22 cellular contexts compared by ENCODE assay signal in genomic region chr20:48667481-48667880, GRCh38.
A peak's percentile ranks its signal among the peaks of the same experiment; 100 is the strongest.
DNase-seq lines count a peak whose midpoint lies in the region; ATAC-seq and TF ChIP-seq lines count a peak whose summit lies in the region.
"Had no signal": no experiment of that assay in that cellular context is flagged by ENCODE, and none has a peak within 500 bp of the region (broad histone marks: within the 10 kb centered on the region; RNA-seq: fewer than 3 reads in every experiment).

No MANE protein-coding gene starts in this region.

- POLR2A ChIA-PET in CD8-positive, alpha-beta T cell (lab: Charles Lee): no interaction called here

- peak overlapping the region; percentile 24 for H3K27ac ChIP-seq in CD8-positive, alpha-beta T cell (ENCODE audit: low read depth, low read length)
- H3K27ac ChIP-seq in osteoblast (ENCODE audit: low read depth, low read length): no peak overlapping the region
- H3K27ac ChIP-seq: heart left ventricle, pancreas, upper lobe of right lung had no signal

- peak overlapping the region; percentile 55 for H3K27ac Mint-ChIP-seq in CD8-positive, alpha-beta T cell
- H3K27ac Mint-ChIP-seq in T-helper 17 cell: peak overlapping the region; percentile 57
- H3K27ac Mint-ChIP-seq: T-helper 1 cell treated with Interleukin-12 subunit alpha and Interleukin-12 subunit beta and Interleukin-4 antibody, amounts not matched to agents 30 μg/mL and 1 μg/mL, for 36 hours had no signal

- CTCF ChIA-PET in CD8-positive, alpha-beta T cell (lab: Charles Lee): interaction anchor here (2.4 kb wide), 1 partner anchor 10 kb away, joined by 13 read pairs; no protein-coding TSS in a partner anchor

- no peaks in the 10 kb centered on the region for H3K79me2 ChIP-seq in osteoblast (ENCODE audit: insufficient read depth, low read length)

- H2AFZ ChIP-seq in osteoblast (ENCODE audit: low read length): no peak overlapping the region

- no peaks in the 10 kb centered on the region for H3K4me1 ChIP-seq in CD8-positive, alpha-beta T cell (ENCODE audit: insufficient read depth, low read length)
- H3K4me1 ChIP-seq in osteoblast (ENCODE audit: insufficient read depth, low read length): peaks cover 8% of the 10 kb centered on the region
- H3K4me1 ChIP-seq: pancreas had no signal

- H3K4me3 ChIP-seq in CD8-positive, alpha-beta T cell (ENCODE audit: low read depth, low read length): no peak overlapping the region
- H3K4me3 ChIP-seq in osteoblast (ENCODE audit: insufficient read depth, low read length): no peak overlapping the region
- H3K4me3 ChIP-seq: heart left ventricle, lung, mucosa of descending colon, pancreas, upper lobe of right lung had no signal

- no peaks in the 10 kb centered on the region for H3K9me3 Mint-ChIP-seq in CD8-positive, alpha-beta T cell
- H3K9me3 Mint-ChIP-seq: activated naive CD4-positive, alpha-beta T cell treated with anti-CD3 and anti-CD28 coated beads, Interleukin-2, amount 50 U/mL, for 72 hours; T-helper 1 cell treated with Interleukin-12 subunit alpha and Interleukin-12 subunit beta and Interleukin-4 antibody, amounts not matched to agents 30 μg/mL and 1 μg/mL, for 36 hours had no signal

- no peaks in the 10 kb centered on the region for H3K27me3 Mint-ChIP-seq in CD8-positive, alpha-beta T cell (ENCODE audit: low read depth)
- H3K27me3 Mint-ChIP-seq in T-helper 17 cell: no peaks in the 10 kb centered on the region

- H3K36me3 Mint-ChIP-seq in CD8-positive, alpha-beta T cell: peaks cover 75% of the 10 kb centered on the region
- peaks cover 13% of the 10 kb centered on the region for H3K36me3 Mint-ChIP-seq in T-helper 17 cell (ENCODE audit: low read depth)
- H3K36me3 Mint-ChIP-seq: activated naive CD4-positive, alpha-beta T cell treated with anti-CD3 and anti-CD28 coated beads, Interleukin-2, amount 50 U/mL, for 72 hours had no signal

- no peak for ATAC-seq in CD8-positive, alpha-beta T cell
- ATAC-seq in T-helper 17 cell: no peak

- no peaks in the 10 kb centered on the region for H3K4me1 Mint-ChIP-seq in CD8-positive, alpha-beta T cell (ENCODE audit: low read depth)
- H3K4me1 Mint-ChIP-seq in T-helper 17 cell: peaks cover 19% of the 10 kb centered on the region

- no peaks in the 10 kb centered on the region for H4K20me1 ChIP-seq in osteoblast (ENCODE audit: insufficient read depth, low read length)

- H3K36me3 ChIP-seq in CD8-positive, alpha-beta T cell (ENCODE audit: insufficient read depth, low read length): peaks cover 39% of the 10 kb centered on the region
- no peaks in the 10 kb centered on the region for H3K36me3 ChIP-seq in osteoblast (ENCODE audit: insufficient read depth, low read length)
- H3K36me3 ChIP-seq: pancreas, upper lobe of right lung had no signal

- intact Hi-C loops in CD8-positive, alpha-beta T cell (cut with DNase I, micrococcal nuclease): no loop called here

- no peak for TF ChIP-seq CTCF in CD8-positive, alpha-beta T cell (IDR thresholded peaks at IDR 0.05)
- TF ChIP-seq CTCF in osteoblast (IDR thresholded peaks at IDR 0.05; ENCODE audit: extremely low read depth, low read depth, low read length): no peak

- H3K9me3 ChIP-seq in CD8-positive, alpha-beta T cell (ENCODE audit: low read length): no peaks in the 10 kb centered on the region
- H3K9me3 ChIP-seq in T-helper 17 cell (ENCODE audit: control insufficient read depth, low read length, poor library complexity, severe bottlenecking) (no peaks in the 10 kb centered on the region), osteoblast (ENCODE audit: low read depth, low read length) (no peaks in the 10 kb centered on the region)
- H3K9me3 ChIP-seq: heart left ventricle, mucosa of descending colon, pancreas, upper lobe of right lung had no signal

- no peak overlapping the region for H3K4me3 Mint-ChIP-seq in CD8-positive, alpha-beta T cell
- H3K4me3 Mint-ChIP-seq in T-helper 17 cell: no peak overlapping the region
- H3K4me3 Mint-ChIP-seq: T-helper 1 cell treated with Interleukin-12 subunit alpha and Interleukin-12 subunit beta and Interleukin-4 antibody, amounts not matched to agents 30 μg/mL and 1 μg/mL, for 36 hours had no signal

- no peak for DNase-seq in CD8-positive, alpha-beta T cell
- no peak for DNase-seq in T-helper 17 cell
- DNase-seq in dermis microvascular lymphatic vessel endothelial cell (ENCODE audit: low read depth in 2 of 2): peak; percentile 33 to 65
- peak; percentile 21 for DNase-seq in osteoblast (ENCODE audit: insufficient read length, low spot score, missing footprints)
- no peak for DNase-seq in SHP77 treated with DMSO at 0.1 percent for 48 hours (lab: John Stamatoyannopoulos, UW)
- no peak for DNase-seq in GOT3 (lab: John Stamatoyannopoulos, UW)
- DNase-seq in kidney tubule cell (ENCODE audit: low spot score): no peak
- DNase-seq: cerebellar nuclear complex; DMS 273 treated with DMSO at 0.1 percent for 48 hours; effector CD4-positive, alpha-beta T cell; heart left ventricle; mucosa of descending colon; NCI-H446 treated with DMSO at 0.1 percent for 48 hours; NCI-H82; pancreas; RPMI8226; stimulated activated CD4-positive, alpha-beta T cell treated with anti-CD3 and anti-CD28 coated beads, Interleukin-1b, Interleukin-23, amount 100 ng/mL, for 48 hours; stimulated activated CD8-positive, alpha-beta memory T cell treated with anti-CD3 and anti-CD28 coated beads, Interleukin-4, amount 100 ng/mL, for 48 hours; upper lobe of right lung had no signal

- H3K4me2 ChIP-seq in osteoblast (ENCODE audit: insufficient read depth, low read length): no peak overlapping the region

- no peaks in the 10 kb centered on the region for H3K27me3 ChIP-seq in CD8-positive, alpha-beta T cell (ENCODE audit: insufficient read depth, low read length)
- no peaks in the 10 kb centered on the region for H3K27me3 ChIP-seq in osteoblast (ENCODE audit: insufficient read depth, low read length)
- H3K27me3 ChIP-seq: heart left ventricle, pancreas, upper lobe of right lung had no signal

Comparison
In these comparisons a context has a peak if more than half of its experiments do, and no peak if none do; other contexts are left out.
1. DNase-seq: peak in dermis microvascular lymphatic vessel endothelial cell (2 of 2) and osteoblast (single experiment); none in CD8-positive, alpha-beta T cell (0 of 7), T-helper 17 cell (0 of 3), SHP77 treated with DMSO at 0.1 percent for 48 hours (single experiment), GOT3 (single experiment) and kidney tubule cell (single experiment).